1 cellular context compared by ENCODE assay signal in genomic region chr17:62423647-62424461, GRCh38.
TF ChIP-seq lines count a peak whose summit lies in the region.

Gene METTL2A, plus strand, starts transcription at chr17:62423897. Its CDS starts 6 bp downstream, at chr17:62423903.

TF ChIP-seq in HepG2, 621 proteins besides CTCF, POLR2A, EP300 and RAD21 (continued from another document):
- TF ChIP-seq ZNF691 (CRISPR knock-in tag; IDR thresholded peaks at IDR 0.05; ENCODE audit: borderline replicate concordance, low read depth) (peak; percentile 82; the same call in 1 of the 2 replicates), ZNF276 (CRISPR knock-in tag; IDR thresholded peaks at IDR 0.05; ENCODE audit: low read depth) (peak; percentile 86; the same call in 1 of the 2 replicates), SRY (CRISPR knock-in tag; IDR thresholded peaks at IDR 0.05) (peak; percentile 90; the same call in 1 of the 2 replicates), ARID5B (CRISPR knock-in tag; IDR thresholded peaks at IDR 0.05) (peak; percentile 51; the same call in 1 of the 2 replicates), ZNF510 (CRISPR knock-in tag; IDR thresholded peaks at IDR 0.05; ENCODE audit: low read depth) (peak; percentile 95), ZNF614 (CRISPR knock-in tag; IDR thresholded peaks at IDR 0.05; ENCODE audit: borderline replicate concordance) (0 out of 2 replicates have a peak, but pooled peaks have one; percentile 32)
